ENCODE assay signal across 8 cellular contexts in the genomic region with DNA sequence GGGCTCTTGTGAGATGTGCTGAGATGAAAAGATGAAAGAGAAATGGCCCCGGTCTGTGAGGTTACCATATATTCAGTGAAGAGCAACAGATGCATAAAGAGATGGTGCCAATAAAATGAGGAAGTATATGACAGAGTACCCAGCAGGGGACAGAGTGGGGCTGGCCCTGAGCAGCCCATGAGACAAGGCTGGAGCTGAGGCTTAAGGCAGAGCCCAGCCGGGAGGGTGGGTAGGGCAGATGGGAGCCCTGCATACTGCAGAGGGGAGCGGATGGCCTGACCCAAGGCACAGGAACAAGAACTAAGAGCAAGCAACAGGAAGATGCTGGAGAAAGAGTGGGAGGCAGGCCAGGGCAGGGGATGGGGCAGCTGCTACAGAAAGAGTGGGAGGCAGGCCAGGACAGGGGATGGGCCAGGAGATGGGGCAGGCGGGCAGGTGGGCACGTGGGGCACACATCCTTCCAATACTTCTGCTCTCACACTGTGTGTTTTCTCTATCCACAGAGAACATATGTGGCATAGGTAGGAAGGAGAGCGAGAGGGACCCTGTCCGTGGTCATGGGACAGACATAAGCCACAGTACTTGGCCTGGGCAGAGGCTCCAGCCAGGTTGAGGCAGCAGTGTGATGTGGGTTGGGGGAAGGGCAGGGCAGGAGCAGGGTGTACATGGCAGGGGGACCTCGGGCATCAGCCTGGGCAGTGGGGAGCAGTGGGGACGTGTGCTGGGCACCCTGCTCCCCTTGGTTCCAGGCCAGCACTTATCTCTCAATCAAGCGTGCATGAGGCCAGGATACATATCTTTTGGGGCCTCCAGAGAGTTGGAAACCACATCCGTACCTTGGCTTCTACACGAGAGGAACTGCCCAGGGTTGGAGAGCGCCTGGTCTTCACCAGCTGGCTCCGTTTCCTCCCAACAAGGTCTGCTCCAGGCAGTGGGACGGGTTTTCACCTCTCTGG.
A peak's percentile ranks its signal among the peaks of the same experiment; 100 is the strongest.
DNase-seq lines count a peak whose midpoint lies in the region; ATAC-seq and TF ChIP-seq lines count a peak whose summit lies in the region.

No MANE protein-coding gene starts in this region.

- peak; percentile 9 for TF ChIP-seq CTCF in GM12865 (IDR thresholded peaks at IDR 0.05; ENCODE audit: insufficient read depth, low read depth, low read length, missing control alignments)

- in situ Hi-C loops in HAP-1 (cut with MboI; ENCODE audit: low sequenced_read_pairs) = no loop called here

- intact Hi-C loops in right cardiac atrium (cut with DNase I) = no loop called here

- no peak for DNase-seq in GM12865 (ENCODE audit: low read depth)
- peak; percentile 74 for DNase-seq in NOMO-1 treated with dmso at 0.1 percent for 144 hours (lab: John Stamatoyannopoulos, UW; ENCODE audit: unreplicated experiment)
- peak in 1 of 3 donors; percentile 62 for DNase-seq in right cardiac atrium
- DNase-seq in SW 1271 (lab: John Stamatoyannopoulos, UW) = no peak
- DNase-seq in HAP-1 (ENCODE audit: low spot score in 2 of 2) = no peak
- DNase-seq in pons (ENCODE audit: low spot score) = no peak

- no peaks in the 10 kb centered on the region for H3K27me3 ChIP-seq in right cardiac atrium (ENCODE audit: control insufficient read depth, insufficient read depth)
- no peaks in the 10 kb centered on the region for H3K27me3 ChIP-seq in HAP-1 (ENCODE audit: low read depth)

- peak; percentile 38 for ATAC-seq in GM21786 (IDR thresholded peaks at IDR 0.05; ENCODE audit: unreplicated experiment)
- peak; percentile 18 to 33 for ATAC-seq in right cardiac atrium
- ATAC-seq in HG02852 (IDR thresholded peaks at IDR 0.05; ENCODE audit: unreplicated experiment) = no peak

- H3K4me1 ChIP-seq in right cardiac atrium (ENCODE audit: control insufficient read depth, insufficient read depth, low read length) (no peaks in the 10 kb centered on the region), HAP-1 (no peaks in the 10 kb centered on the region)

- H3K4me3 ChIP-seq in GM12865 (ENCODE audit: low read depth, low read length) (no peak overlapping the region), right cardiac atrium (ENCODE audit: low read length) (no peak overlapping the region), HAP-1 (no peak overlapping the region)

- H3K27ac ChIP-seq in right cardiac atrium (ENCODE audit: low read length) = no peak overlapping the region

- WGBS in right cardiac atrium = 70% methylated on average over 15 of the region's 15 CpGs

- no peaks in the 10 kb centered on the region for H3K9me3 ChIP-seq in right cardiac atrium (ENCODE audit: control insufficient read depth, low read length)
- no peaks in the 10 kb centered on the region for H3K9me3 ChIP-seq in HAP-1

- no peaks in the 10 kb centered on the region for H3K36me3 ChIP-seq in HAP-1 (replicated peaks)
